Comparison of ENCODE assay signal across 22 cellular contexts in genomic region chr10:59711871-59712491, GRCh38. TPM values are rescaled to one million over a fixed set of nuclear protein-coding genes. Genes with fewer than 3 reads are reported as not detected.
DNase-seq lines count a peak whose midpoint lies in the region; ATAC-seq and TF ChIP-seq lines count a peak whose summit lies in the region.
"Had no signal": no experiment of that assay in that cellular context is flagged by ENCODE, and none has a peak within 500 bp of the region (broad histone marks: within the 10 kb centered on the region; RNA-seq: fewer than 3 reads in every experiment).

No MANE protein-coding gene starts in this region.

- peak overlapping the region; percentile 64 for H3K4me3 Mint-ChIP-seq in neural crest cell
- H3K4me3 Mint-ChIP-seq in activated CD4-positive, alpha-beta memory T cell treated with anti-CD3 and anti-CD28 coated beads, Interleukin-2, amount 10 ng/mL, durations not matched to agents 7 days and 5 days = no peak overlapping the region
- H3K4me3 Mint-ChIP-seq: CD4-positive, alpha-beta memory T cell had no signal

- POLR2A ChIA-PET in activated CD4-positive, alpha-beta memory T cell treated with anti-CD3 and anti-CD28 coated beads, Interleukin-2, amount 10 ng/mL, durations not matched to agents 7 days and 5 days (lab: Charles Lee) = no interaction called here

- no peaks in the 10 kb centered on the region for H3K36me3 Mint-ChIP-seq in neural crest cell (ENCODE audit: low read depth)
- H3K36me3 Mint-ChIP-seq in activated CD4-positive, alpha-beta memory T cell treated with anti-CD3 and anti-CD28 coated beads, Interleukin-2, amount 10 ng/mL, durations not matched to agents 7 days and 5 days (ENCODE audit: low read depth) = no peaks in the 10 kb centered on the region
- H3K36me3 Mint-ChIP-seq: CD4-positive, alpha-beta memory T cell had no signal

- H3K27me3 Mint-ChIP-seq in neural crest cell (ENCODE audit: low read depth) = peaks cover 36% of the 10 kb centered on the region
- H3K27me3 Mint-ChIP-seq in activated CD4-positive, alpha-beta memory T cell treated with anti-CD3 and anti-CD28 coated beads, Interleukin-2, amount 10 ng/mL, durations not matched to agents 7 days and 5 days = peaks cover 70% of the 10 kb centered on the region

- peaks cover 10% of the 10 kb centered on the region for H3K4me1 Mint-ChIP-seq in neural crest cell
- H3K4me1 Mint-ChIP-seq in activated CD4-positive, alpha-beta memory T cell treated with anti-CD3 and anti-CD28 coated beads, Interleukin-2, amount 10 ng/mL, durations not matched to agents 7 days and 5 days = peaks cover 7% of the 10 kb centered on the region

- CTCF ChIA-PET in activated CD4-positive, alpha-beta memory T cell treated with anti-CD3 and anti-CD28 coated beads, Interleukin-2, amount 10 ng/mL, durations not matched to agents 7 days and 5 days (lab: Charles Lee) = no interaction called here

- no peaks in the 10 kb centered on the region for H3K9me3 Mint-ChIP-seq in neural crest cell
- H3K9me3 Mint-ChIP-seq in activated CD4-positive, alpha-beta memory T cell treated with anti-CD3 and anti-CD28 coated beads, Interleukin-2, amount 10 ng/mL, durations not matched to agents 7 days and 5 days = no peaks in the 10 kb centered on the region

- H3K27ac Mint-ChIP-seq in neural crest cell (ENCODE audit: unreplicated experiment) = no peak overlapping the region
- no peak overlapping the region for H3K27ac Mint-ChIP-seq in activated CD4-positive, alpha-beta memory T cell treated with anti-CD3 and anti-CD28 coated beads, Interleukin-2, amount 10 ng/mL, durations not matched to agents 7 days and 5 days
- H3K27ac Mint-ChIP-seq: CD4-positive, alpha-beta memory T cell had no signal

- H3K4me3 ChIP-seq in choroid plexus epithelial cell (ENCODE audit: low read depth, low read length) = no peak overlapping the region
- H3K4me3 ChIP-seq: BLaER1 treated with 17β-estradiol and CSF1 and Interleukin-3, amounts not matched to agents 10 nM and 100 nM; MG63 had no signal

- DNase-seq in choroid plexus epithelial cell (ENCODE audit: low read depth) (peak; percentile 14), neural crest cell (ENCODE audit: low read depth, low spot score) (no peak), AG08395 (ENCODE audit: low spot score) (no peak), NCI-H774 (lab: John Stamatoyannopoulos, UW) (no peak), SKM-1 treated with dmso at 0.1 percent for 144 hours (lab: John Stamatoyannopoulos, UW; ENCODE audit: unreplicated experiment) (no peak)
- no peak for DNase-seq in activated CD4-positive, alpha-beta memory T cell treated with anti-CD3 and anti-CD28 coated beads, Interleukin-2, amount 10 ng/mL, durations not matched to agents 7 days and 5 days
- DNase-seq: Caco-2; CD4-positive, alpha-beta memory T cell; DND-41; HCEC 1CT; MG63; NCI-H1048; NCI-H1417 treated with DMSO at 0.1 percent for 48 hours; NCI-H187; NCI-H446; NCI-H526; SHP77 had no signal

- no peak for TF ChIP-seq CTCF in choroid plexus epithelial cell (conservative IDR thresholded peaks at IDR 0.05; ENCODE audit: low read depth, low read length)
- TF ChIP-seq CTCF in neural crest cell (conservative IDR thresholded peaks at IDR 0.05) = no peak

- no peak for ATAC-seq in SK-N-SH treated with all-trans-retinoic acid at 6 μM for 48 hours

TF ChIP-seq in SK-N-SH treated with all-trans-retinoic acid at 6 μM for 48 hours, 23 proteins besides CTCF, POLR2A, EP300 and RAD21:
- TF ChIP-seq TSHZ2 (CRISPR knock-in tag; IDR thresholded peaks at IDR 0.05) (peak; percentile 53; the same call in 1 of the 2 replicates), ISL1 (CRISPR knock-in tag; IDR thresholded peaks at IDR 0.05) (peak; percentile 56), TCF4 (CRISPR knock-in tag; IDR thresholded peaks at IDR 0.05; ENCODE audit: borderline replicate concordance) (peak; percentile 33; the same call in 1 of the 2 replicates)
- TF ChIP-seq, protein P1, sequence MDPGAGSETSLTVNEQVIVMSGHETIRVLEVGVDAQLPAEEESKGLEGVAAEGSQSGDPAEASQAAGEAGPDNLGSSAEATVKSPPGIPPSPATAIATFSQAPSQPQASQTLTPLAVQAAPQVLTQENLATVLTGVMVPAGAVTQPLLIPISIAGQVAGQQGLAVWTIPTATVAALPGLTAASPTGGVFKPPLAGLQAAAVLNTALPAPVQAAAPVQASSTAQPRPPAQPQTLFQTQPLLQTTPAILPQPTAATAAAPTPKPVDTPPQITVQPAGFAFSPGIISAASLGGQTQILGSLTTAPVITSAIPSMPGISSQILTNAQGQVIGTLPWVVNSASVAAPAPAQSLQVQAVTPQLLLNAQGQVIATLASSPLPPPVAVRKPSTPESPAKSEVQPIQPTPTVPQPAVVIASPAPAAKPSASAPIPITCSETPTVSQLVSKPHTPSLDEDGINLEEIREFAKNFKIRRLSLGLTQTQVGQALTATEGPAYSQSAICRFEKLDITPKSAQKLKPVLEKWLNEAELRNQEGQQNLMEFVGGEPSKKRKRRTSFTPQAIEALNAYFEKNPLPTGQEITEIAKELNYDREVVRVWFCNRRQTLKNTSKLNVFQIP (CRISPR knock-in tag; IDR thresholded peaks at IDR 0.05; ENCODE audit: borderline replicate concordance, low read depth) = no peak

RNA-seq across cellular contexts. Expression of gene SLC16A9, which starts 2.3 kb away (rescaled TPM):
- 21.0 and 23.1 TPM in 2 replicates for total RNA-seq in neural crest cell
- under 1 TPM; 0.48 to 0.58 TPM for total RNA-seq in activated CD4-positive, alpha-beta memory T cell treated with anti-CD3 and anti-CD28 coated beads, Interleukin-2, amount 10 ng/mL, durations not matched to agents 7 days and 5 days
- total RNA-seq: CD4-positive, alpha-beta memory T cell had no signal

RNA-seq across cellular contexts. Expression of gene MRLN, which starts 41.3 kb away (rescaled TPM):
- not detected in 2 replicates for total RNA-seq in neural crest cell
- not detected for total RNA-seq in activated CD4-positive, alpha-beta memory T cell treated with anti-CD3 and anti-CD28 coated beads, Interleukin-2, amount 10 ng/mL, durations not matched to agents 7 days and 5 days
- total RNA-seq: CD4-positive, alpha-beta memory T cell; G401; LHCN-M2; RPMI7951 had no signal

Comparison
In these comparisons a context has a peak if more than half of its experiments do, and no peak if none do; other contexts are left out.
1. RNA of gene SLC16A9, which starts 2.3 kb away (total RNA-seq): 21.0 to 23.1 TPM in neural crest cell; 0.48 to 0.58 TPM in activated CD4-positive, alpha-beta memory T cell treated with anti-CD3 and anti-CD28 coated beads, Interleukin-2, amount 10 ng/mL, durations not matched to agents 7 days and 5 days; every median in the first group is over 10 times any median in the second.